ENCODE assay signal across 15 cellular contexts in the genomic region with DNA sequence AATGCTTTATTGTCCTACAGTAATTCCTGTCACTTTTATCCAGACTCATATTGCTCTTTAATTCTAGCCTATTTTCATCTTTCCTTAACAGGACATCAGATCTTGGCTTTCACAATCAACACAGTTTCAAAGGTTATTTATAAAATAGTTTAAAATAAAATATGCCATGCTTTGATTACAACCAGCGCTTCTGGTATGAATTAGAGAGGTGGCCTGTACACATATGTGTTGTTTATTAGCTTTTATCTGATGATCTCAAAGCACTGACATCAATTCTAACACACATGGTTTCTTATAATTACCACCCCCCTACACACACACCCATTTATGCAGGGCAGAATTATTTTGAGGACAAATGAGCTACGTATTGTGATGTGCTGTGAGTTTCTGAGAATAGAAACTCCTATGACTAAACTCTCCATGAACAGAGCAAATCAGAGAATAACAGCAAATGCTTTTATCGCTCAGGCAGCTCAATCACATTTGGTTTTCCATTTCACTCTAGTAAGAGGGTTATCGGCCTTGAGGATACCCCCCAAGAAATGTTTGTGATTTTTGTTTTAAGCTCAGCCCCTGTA. TPM values are rescaled to one million over a fixed set of nuclear protein-coding genes. Genes with fewer than 3 reads are reported as not detected.
DNase-seq lines count a peak whose midpoint lies in the region; ATAC-seq and TF ChIP-seq lines count a peak whose summit lies in the region.
"Had no signal": no experiment of that assay in that cellular context is flagged by ENCODE, and none has a peak within 500 bp of the region (broad histone marks: within the 10 kb centered on the region; RNA-seq: fewer than 3 reads in every experiment).

No MANE protein-coding gene starts in this region.

- peaks cover 70% of the 10 kb centered on the region for H3K36me3 Mint-ChIP-seq in activated CD4-positive, alpha-beta T cell treated with anti-CD3 and anti-CD28 coated beads for 36 hours (ENCODE audit: low read depth)
- peaks cover 86% of the 10 kb centered on the region for H3K36me3 Mint-ChIP-seq in T-helper 2 cell treated with Interferon-gamma antibody and Interleukin-4, amounts not matched to agents 5 μg/mL and 100 μg/mL, for 36 hours (ENCODE audit: low read depth)

- peaks cover 99% of the 10 kb centered on the region for H3K4me1 Mint-ChIP-seq in activated CD4-positive, alpha-beta T cell treated with anti-CD3 and anti-CD28 coated beads for 36 hours
- H3K4me1 Mint-ChIP-seq in T-helper 2 cell treated with Interferon-gamma antibody and Interleukin-4, amounts not matched to agents 5 μg/mL and 100 μg/mL, for 36 hours (ENCODE audit: low read depth): peaks cover 75% of the 10 kb centered on the region

- peak; percentile 67 for ATAC-seq in activated CD4-positive, alpha-beta T cell treated with anti-CD3 and anti-CD28 coated beads for 36 hours
- ATAC-seq in heart right ventricle (no peak), HG02981 (IDR thresholded peaks at IDR 0.05; ENCODE audit: unreplicated experiment) (no peak)
- ATAC-seq: left lobe of liver, Panc1, right lobe of liver had no signal

- POLR2A ChIA-PET in activated CD4-positive, alpha-beta T cell treated with anti-CD3 and anti-CD28 coated beads for 36 hours (lab: Charles Lee): interaction anchor here (0.8 to 6.3 kb wide), 16 partner anchors 8 to 281 kb away, joined by 3 to 57 read pairs (median 6); a partner anchor contains a TSS

- no peaks in the 10 kb centered on the region for H3K36me3 ChIP-seq in heart right ventricle
- H3K36me3 ChIP-seq: right lobe of liver, tibial artery had no signal

- peak; percentile 15 for DNase-seq in activated CD4-positive, alpha-beta T cell treated with anti-CD3 and anti-CD28 coated beads for 36 hours
- no peak for DNase-seq in activated CD4-positive, alpha-beta T cell treated with anti-CD3 and anti-CD28 coated beads, Interleukin-2, amount 50 U/mL, for 4 hours
- DNase-seq in GM20000 (ENCODE audit: low spot score) (peak; percentile 44), putamen (ENCODE audit: low spot score) (peak; percentile 53), 8988T (no peak), heart right ventricle (no peak)
- peak; percentile 36 for DNase-seq in T-helper 2 cell treated with Interferon-gamma antibody and Interleukin-4, amounts not matched to agents 5 μg/mL and 100 μg/mL, for 36 hours (ENCODE audit: low spot score)
- DNase-seq: NCI-H2171 treated with DMSO at 0.1 percent for 48 hours, nephron progenitor cell, right lobe of liver, T1000, tibial artery had no signal

- no peaks in the 10 kb centered on the region for H3K9me3 Mint-ChIP-seq in activated CD4-positive, alpha-beta T cell treated with anti-CD3 and anti-CD28 coated beads for 36 hours (ENCODE audit: low read depth)
- H3K9me3 Mint-ChIP-seq in T-helper 2 cell treated with Interferon-gamma antibody and Interleukin-4, amounts not matched to agents 5 μg/mL and 100 μg/mL, for 36 hours: no peaks in the 10 kb centered on the region
- H3K9me3 Mint-ChIP-seq: nephron progenitor cell had no signal

- no peaks in the 10 kb centered on the region for H3K27me3 Mint-ChIP-seq in activated CD4-positive, alpha-beta T cell treated with anti-CD3 and anti-CD28 coated beads for 36 hours
- H3K27me3 Mint-ChIP-seq in T-helper 2 cell treated with Interferon-gamma antibody and Interleukin-4, amounts not matched to agents 5 μg/mL and 100 μg/mL, for 36 hours (ENCODE audit: low read depth): no peaks in the 10 kb centered on the region

- 90 to 94% methylated on average over 4 of the region's 4 CpGs for WGBS in heart right ventricle, 2 donors

- peaks cover 0 to 33% (median 11%) of the 10 kb centered on the region in 7 donors for H3K27me3 ChIP-seq in heart right ventricle
- H3K27me3 ChIP-seq: right lobe of liver, tibial artery had no signal

- no peaks in the 10 kb centered on the region for H3K4me1 ChIP-seq in heart right ventricle
- H3K4me1 ChIP-seq: right lobe of liver, tibial artery had no signal

- no peak overlapping the region for H3K4me3 ChIP-seq in heart right ventricle
- H3K4me3 ChIP-seq: right lobe of liver, tibial artery had no signal

- intact Hi-C loops in activated CD4-positive, alpha-beta T cell treated with anti-CD3 and anti-CD28 coated beads for 36 hours (cut with DNase I, micrococcal nuclease): loop anchor here (1.0 to 5.0 kb wide), 5 partner anchors 8 to 127 kb away; no protein-coding TSS in a partner anchor
- intact Hi-C loops in heart right ventricle (cut with DNase I): no loop called here

- TF ChIP-seq CTCF in GM20000 (IDR thresholded peaks at IDR 0.05; ENCODE audit: extremely low read depth, missing control alignments): no peak
- TF ChIP-seq CTCF in heart right ventricle (IDR thresholded peaks at IDR 0.05): no peak

- CTCF ChIA-PET in activated CD4-positive, alpha-beta T cell treated with anti-CD3 and anti-CD28 coated beads for 36 hours (lab: Charles Lee): interaction anchor here (0.7 to 5.6 kb wide), 15 partner anchors 7 to 59 kb away, joined by 3 to 62 read pairs (median 5); a partner anchor contains a TSS

- peak overlapping the region; percentile 95 for H3K27ac Mint-ChIP-seq in activated CD4-positive, alpha-beta T cell treated with anti-CD3 and anti-CD28 coated beads for 36 hours
- peak overlapping the region; percentile 86 for H3K27ac Mint-ChIP-seq in T-helper 2 cell treated with Interferon-gamma antibody and Interleukin-4, amounts not matched to agents 5 μg/mL and 100 μg/mL, for 36 hours
- H3K27ac Mint-ChIP-seq: nephron progenitor cell had no signal

- H3K9me3 ChIP-seq in heart right ventricle: no peaks in the 10 kb centered on the region
- H3K9me3 ChIP-seq: right lobe of liver, tibial artery had no signal

- H3K4me3 Mint-ChIP-seq in activated CD4-positive, alpha-beta T cell treated with anti-CD3 and anti-CD28 coated beads for 36 hours: peak overlapping the region; percentile 63
- H3K4me3 Mint-ChIP-seq in T-helper 2 cell treated with Interferon-gamma antibody and Interleukin-4, amounts not matched to agents 5 μg/mL and 100 μg/mL, for 36 hours: peak overlapping the region; percentile 71
- H3K4me3 Mint-ChIP-seq: nephron progenitor cell had no signal

- H3K27ac ChIP-seq in heart right ventricle: no peak overlapping the region
- H3K27ac ChIP-seq: right lobe of liver, tibial artery had no signal

RNA-seq across cellular contexts. Expression of a gene that starts 18.0 kb away (rescaled TPM):
- 100 to 1,000 TPM; 149 TPM for total RNA-seq in activated CD4-positive, alpha-beta T cell treated with anti-CD3 and anti-CD28 coated beads for 36 hours
- total RNA-seq in heart right ventricle: 1 to 10 TPM in 2 of 10 donors, under 1 TPM in 7, not detected in 1; 0.31 to 6.5 (median 0.74) TPM
- polyA plus RNA-seq in heart right ventricle: under 1 TPM; 0.39 to 0.66 TPM

RNA-seq across cellular contexts. Expression of a gene that starts 53.2 kb away (rescaled TPM):
- total RNA-seq in activated CD4-positive, alpha-beta T cell treated with anti-CD3 and anti-CD28 coated beads for 36 hours: 1 to 10 TPM; 8.8 to 9.4 TPM
- total RNA-seq in heart right ventricle: 100 to 1,000 TPM in 1 of 10 donors, 10 to 100 TPM in 9; 56.9 to 113 (median 76.7) TPM
- 10 to 100 TPM; 30.5 to 35.2 TPM for polyA plus RNA-seq in heart right ventricle

Comparison
In these comparisons a context has a peak if more than half of its experiments do, and no peak if none do; other contexts are left out.
1. DNase-seq: peak in activated CD4-positive, alpha-beta T cell treated with anti-CD3 and anti-CD28 coated beads for 36 hours (single experiment), GM20000 (single experiment), T-helper 2 cell treated with Interferon-gamma antibody and Interleukin-4, amounts not matched to agents 5 μg/mL and 100 μg/mL, for 36 hours (single experiment) and putamen (single experiment); none in activated CD4-positive, alpha-beta T cell treated with anti-CD3 and anti-CD28 coated beads, Interleukin-2, amount 50 U/mL, for 4 hours (0 of 2), 8988T (single experiment) and heart right ventricle (0 of 2).
2. RNA of a gene that starts 18.0 kb away (total RNA-seq): 149 TPM in activated CD4-positive, alpha-beta T cell treated with anti-CD3 and anti-CD28 coated beads for 36 hours; 0.31 to 6.5 TPM in heart right ventricle; every median in the first group is over 10 times any median in the second.
3. RNA of a gene that starts 53.2 kb away (total RNA-seq): 56.9 to 113 TPM in heart right ventricle; 8.8 to 9.4 TPM in activated CD4-positive, alpha-beta T cell treated with anti-CD3 and anti-CD28 coated beads for 36 hours; every median in the first group is over 4 times any median in the second.
4. intact Hi-C loops: an anchor here in activated CD4-positive, alpha-beta T cell treated with anti-CD3 and anti-CD28 coated beads for 36 hours (1.0 to 5.0 kb wide); none called in heart right ventricle.